ENCODE assay signal across 15 cellular contexts in the genomic region with DNA sequence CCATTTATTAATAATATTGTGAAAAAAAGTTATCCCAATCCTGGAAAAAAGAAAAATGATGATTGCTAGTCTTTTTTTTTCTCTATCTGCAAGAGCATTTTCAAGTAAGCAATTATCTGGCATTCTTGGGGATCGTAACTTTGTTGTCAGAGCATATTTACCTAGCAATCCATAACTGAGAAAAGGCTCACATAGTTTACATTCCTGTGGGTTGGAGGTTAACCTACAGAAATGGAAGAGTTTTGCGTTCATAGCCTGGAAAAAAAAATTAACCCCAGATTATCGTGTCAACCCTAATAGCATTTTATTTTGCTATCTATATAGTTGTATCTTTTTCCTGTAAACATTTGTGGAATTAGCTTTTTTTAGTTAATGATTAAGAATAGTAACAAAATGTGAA.
DNase-seq lines count a peak whose midpoint lies in the region; ATAC-seq, FAIRE-seq and TF ChIP-seq lines count a peak whose summit lies in the region.
"Had no signal": no experiment of that assay in that cellular context is flagged by ENCODE, and none has a peak within 500 bp of the region (broad histone marks: within the 10 kb centered on the region; RNA-seq: fewer than 3 reads in every experiment).

No MANE protein-coding gene starts in this region.

- no peak overlapping the region for H3K4me3 ChIP-seq in HFF-Myc (replicated peaks; ENCODE audit: low read depth, low read length)
- H3K4me3 ChIP-seq: GM12878 had no signal

- no peak for TF ChIP-seq POLR2A in GM12892 (IDR thresholded peaks at IDR 0.05; ENCODE audit: low read depth, low read length)
- TF ChIP-seq POLR2A in GM18505 (IDR thresholded peaks at IDR 0.05; ENCODE audit: borderline replicate concordance, extremely low read depth, insufficient read depth, insufficient read length), result no peak

- DNase-seq in HFF-Myc (ENCODE audit: extremely low read depth, low read depth) (peak; percentile 36), SW480 (ENCODE audit: low spot score) (peak; percentile 50), glomerular visceral epithelial cell (ENCODE audit: extremely low spot score) (peak; percentile 62), urothelium cell line (ENCODE audit: low spot score) (peak; percentile 37), GM12892 (ENCODE audit: insufficient read length) (no peak), frontal cortex (ENCODE audit: low spot score in 2 of 2) (no peak)
- DNase-seq: activated naive CD8-positive, alpha-beta T cell treated with anti-CD3 and anti-CD28 coated beads, Interleukin-2, amount 10 ng/mL, durations not matched to agents 7 days and 5 days; H9; NCI-H1436 treated with DMSO at 0.1 percent for 48 hours; NCI-H526 had no signal

- FAIRE-seq in urothelium cell line (lab: Jason Lieb, UNC), result no peak
- FAIRE-seq in GM12892 (lab: Jason Lieb, UNC), result no peak
- no peak for FAIRE-seq in frontal cortex (lab: Jason Lieb, UNC)
- FAIRE-seq: GM12878, GM19239 had no signal

- TF ChIP-seq CTCF in HFF-Myc (IDR thresholded peaks at IDR 0.05; ENCODE audit: low read depth, low read length, missing control alignments), result no peak

- ATAC-seq in GM18505 (IDR thresholded peaks at IDR 0.05; ENCODE audit: unreplicated experiment), result no peak
- ATAC-seq: GM12878, left lobe of liver, Right ventricle myocardium inferior had no signal

Comparison
In these comparisons a context has a peak if more than half of its experiments do, and no peak if none do; other contexts are left out.
1. DNase-seq: peak in HFF-Myc (single experiment), SW480 (single experiment), glomerular visceral epithelial cell (single experiment) and urothelium cell line (single experiment); none in GM12892 (single experiment) and frontal cortex (0 of 2).